15 cellular contexts compared by ENCODE assay signal in genomic region chr9:6672118-6672517, GRCh38. TPM values are rescaled to one million over a fixed set of nuclear protein-coding genes. Genes with fewer than 3 reads are reported as not detected.
A peak's percentile ranks its signal among the peaks of the same experiment; 100 is the strongest.
DNase-seq lines count a peak whose midpoint lies in the region; ATAC-seq, FAIRE-seq and TF ChIP-seq lines count a peak whose summit lies in the region.
"Had no signal": no experiment of that assay in that cellular context is flagged by ENCODE, and none has a peak within 500 bp of the region (broad histone marks: within the 10 kb centered on the region; RNA-seq: fewer than 3 reads in every experiment).

No MANE protein-coding gene starts in this region.

- H3K27me3 Mint-ChIP-seq in stimulated activated naive CD8-positive, alpha-beta T cell treated with anti-CD3 and anti-CD28 coated beads, Interleukin-15, Interleukin-2, amounts not matched to agents 100 ng/mL and 50 ng/mL, for 24 hours, result no peaks in the 10 kb centered on the region
- H3K27me3 Mint-ChIP-seq in stimulated activated naive CD8-positive, alpha-beta T cell treated with anti-CD3 and anti-CD28 coated beads, Interleukin-15, amount 100 ng/mL, for 72 hours, result no peaks in the 10 kb centered on the region
- peaks cover 3% of the 10 kb centered on the region for H3K27me3 Mint-ChIP-seq in glutamatergic neuron (ENCODE audit: unreplicated experiment)

- intact Hi-C loops in right lobe of liver (cut with DNase I) (no loop called here), thyroid gland (cut with DNase I) (no loop called here)

- no peak for TF ChIP-seq POLR2A in right lobe of liver (IDR thresholded peaks at IDR 0.05)
- TF ChIP-seq POLR2A in thyroid gland (IDR thresholded peaks at IDR 0.05), result no peak

- H3K4me3 Mint-ChIP-seq in stimulated activated naive CD8-positive, alpha-beta T cell treated with anti-CD3 and anti-CD28 coated beads, Interleukin-15, Interleukin-2, amounts not matched to agents 100 ng/mL and 50 ng/mL, for 24 hours, result no peak overlapping the region
- H3K4me3 Mint-ChIP-seq in stimulated activated naive CD8-positive, alpha-beta T cell treated with anti-CD3 and anti-CD28 coated beads, Interleukin-15, amount 100 ng/mL, for 72 hours, result no peak overlapping the region
- peak overlapping the region; percentile 30 for H3K4me3 Mint-ChIP-seq in glutamatergic neuron (ENCODE audit: unreplicated experiment)
- H3K4me3 Mint-ChIP-seq: CD8-positive, alpha-beta memory T cell; H9 had no signal

- no peak for TF ChIP-seq CTCF in glutamatergic neuron (IDR thresholded peaks at IDR 0.05; ENCODE audit: partially characterized antibody, unreplicated experiment)
- no peak for TF ChIP-seq CTCF in right lobe of liver (IDR thresholded peaks at IDR 0.05)
- no peak for TF ChIP-seq CTCF in thyroid gland (IDR thresholded peaks at IDR 0.05)

- WGBS in right lobe of liver (ENCODE audit: insufficient coverage, low coverage, low lambda C conversion rate, missing lambda C conversion rate), result 29% methylated on average over 3 of the region's 3 CpGs
- 77 to 79% (median 77%) methylated on average over 3 of the region's 3 CpGs for WGBS in small intestine, 3 donors
- WGBS in thyroid gland, 2 donors, result 73 to 75% methylated on average over 3 of the region's 3 CpGs

- H3K27ac ChIP-seq in right lobe of liver (peak overlapping the region; percentile 50 to 88 (median 74)), small intestine (ENCODE audit: low read depth in 1 of 2, low read length in 1 of 2) (no peak overlapping the region), thyroid gland (no peak overlapping the region)
- H3K27ac ChIP-seq: 22Rv1, BLaER1 had no signal

- H3K4me3 ChIP-seq in right lobe of liver, result no peak overlapping the region
- no peak overlapping the region for H3K4me3 ChIP-seq in small intestine (ENCODE audit: low read depth in 1 of 2, low read length in 2 of 2)
- no peak overlapping the region for H3K4me3 ChIP-seq in thyroid gland (replicated peaks in 1 of 3)
- H3K4me3 ChIP-seq: BLaER1 had no signal

- H3K9me3 ChIP-seq in right lobe of liver, result no peaks in the 10 kb centered on the region
- no peaks in the 10 kb centered on the region for H3K9me3 ChIP-seq in small intestine (ENCODE audit: control insufficient read depth, low read depth)
- no peaks in the 10 kb centered on the region for H3K9me3 ChIP-seq in thyroid gland
- H3K9me3 ChIP-seq: BLaER1 had no signal

- no peaks in the 10 kb centered on the region for H3K4me1 Mint-ChIP-seq in stimulated activated naive CD8-positive, alpha-beta T cell treated with anti-CD3 and anti-CD28 coated beads, Interleukin-15, Interleukin-2, amounts not matched to agents 100 ng/mL and 50 ng/mL, for 24 hours (ENCODE audit: low read depth)
- no peaks in the 10 kb centered on the region for H3K4me1 Mint-ChIP-seq in stimulated activated naive CD8-positive, alpha-beta T cell treated with anti-CD3 and anti-CD28 coated beads, Interleukin-15, amount 100 ng/mL, for 72 hours
- no peaks in the 10 kb centered on the region for H3K4me1 Mint-ChIP-seq in glutamatergic neuron (ENCODE audit: low read depth, unreplicated experiment)

- FAIRE-seq in small intestine (lab: Jason Lieb, UNC), result no peak
- FAIRE-seq: GM18507 had no signal

- H3K27ac Mint-ChIP-seq in stimulated activated naive CD8-positive, alpha-beta T cell treated with anti-CD3 and anti-CD28 coated beads, Interleukin-15, Interleukin-2, amounts not matched to agents 100 ng/mL and 50 ng/mL, for 24 hours, result peak overlapping the region; percentile 22
- no peak overlapping the region for H3K27ac Mint-ChIP-seq in stimulated activated naive CD8-positive, alpha-beta T cell treated with anti-CD3 and anti-CD28 coated beads, Interleukin-15, amount 100 ng/mL, for 72 hours
- H3K27ac Mint-ChIP-seq in glutamatergic neuron (ENCODE audit: unreplicated experiment), result no peak overlapping the region

- H3K4me1 ChIP-seq in right lobe of liver (peaks cover 0 to 58% (median 17%) of the 10 kb centered on the region in 4 donors), small intestine (ENCODE audit: control insufficient read depth in 2 of 2, insufficient read depth in 1 of 2, low read depth in 1 of 2, low read length in 1 of 2) (no peaks in the 10 kb centered on the region), thyroid gland (no peaks in the 10 kb centered on the region)

- no peaks in the 10 kb centered on the region for H3K36me3 Mint-ChIP-seq in stimulated activated naive CD8-positive, alpha-beta T cell treated with anti-CD3 and anti-CD28 coated beads, Interleukin-15, Interleukin-2, amounts not matched to agents 100 ng/mL and 50 ng/mL, for 24 hours (ENCODE audit: low read depth)
- H3K36me3 Mint-ChIP-seq in glutamatergic neuron (ENCODE audit: unreplicated experiment), result no peaks in the 10 kb centered on the region
- H3K36me3 Mint-ChIP-seq: CD8-positive, alpha-beta memory T cell had no signal

- H3K9me3 Mint-ChIP-seq in stimulated activated naive CD8-positive, alpha-beta T cell treated with anti-CD3 and anti-CD28 coated beads, Interleukin-15, Interleukin-2, amounts not matched to agents 100 ng/mL and 50 ng/mL, for 24 hours, result no peaks in the 10 kb centered on the region
- H3K9me3 Mint-ChIP-seq in stimulated activated naive CD8-positive, alpha-beta T cell treated with anti-CD3 and anti-CD28 coated beads, Interleukin-15, amount 100 ng/mL, for 72 hours, result no peaks in the 10 kb centered on the region
- no peaks in the 10 kb centered on the region for H3K9me3 Mint-ChIP-seq in glutamatergic neuron (ENCODE audit: unreplicated experiment)
- H3K9me3 Mint-ChIP-seq: CD8-positive, alpha-beta memory T cell; H9 had no signal

- no peak for DNase-seq in stimulated activated naive CD8-positive, alpha-beta T cell treated with anti-CD3 and anti-CD28 coated beads, Interleukin-15, amount 100 ng/mL, for 72 hours
- DNase-seq in glutamatergic neuron (no peak), right lobe of liver (peak in 1 of 3 donors; percentile 55), small intestine (no peak), thyroid gland (no peak), NCI-H2227 treated with DMSO at 0.1 percent for 48 hours (lab: John Stamatoyannopoulos, UW) (no peak)
- DNase-seq: AML-193; CD8-positive, alpha-beta memory T cell; DMS53; GOT3; H9 had no signal

- H3K27me3 ChIP-seq in right lobe of liver, result no peaks in the 10 kb centered on the region
- H3K27me3 ChIP-seq in small intestine (ENCODE audit: control insufficient read depth in 2 of 2, insufficient read depth in 2 of 2, low read length in 2 of 2), result no peaks in the 10 kb centered on the region
- H3K27me3 ChIP-seq in thyroid gland, result no peaks in the 10 kb centered on the region
- H3K27me3 ChIP-seq: BLaER1 had no signal

- H3K36me3 ChIP-seq in right lobe of liver (no peaks in the 10 kb centered on the region), small intestine (ENCODE audit: control insufficient read depth in 2 of 2, insufficient read depth in 2 of 2, low read length in 2 of 2) (no peaks in the 10 kb centered on the region), thyroid gland (no peaks in the 10 kb centered on the region)
- H3K36me3 ChIP-seq: BLaER1 had no signal

- ATAC-seq in stimulated activated naive CD8-positive, alpha-beta T cell treated with anti-CD3 and anti-CD28 coated beads, Interleukin-15, amount 100 ng/mL, for 72 hours, result no peak
- ATAC-seq in right lobe of liver, result peak; percentile 60 to 73 (median 71)

RNA-seq across cellular contexts. Expression of gene GLDC, which starts 26.6 kb away (rescaled TPM):
- total RNA-seq in glutamatergic neuron (ENCODE audit: unreplicated experiment) (42.9 TPM), right lobe of liver (100 to 1,000 TPM in 1 of 6 experiments, 10 to 100 TPM in 5; 76.2 to 103 (median 89.3) TPM), thyroid gland (10 to 100 TPM in 2 of 4 donors, 1 to 10 TPM in 2; 1.7 to 15.1 (median 8.6) TPM)
- under 1 TPM in 2 of 3 donors, not detected in 1; 0.63 to 0.81 TPM for polyA plus RNA-seq in small intestine

Comparison
In these comparisons a context has a peak if more than half of its experiments do, and no peak if none do; other contexts are left out.
1. H3K27ac ChIP-seq: peak in right lobe of liver (3 of 3); none in small intestine (0 of 2) and thyroid gland (0 of 3).